ENCODE assay signal across 23 cellular contexts in genomic region chr17:75061618-75062017, GRCh38.
"Had no signal": no experiment of that assay in that cellular context is flagged by ENCODE, and none has a peak within 500 bp of the region (broad histone marks: within the 10 kb centered on the region; RNA-seq: fewer than 3 reads in every experiment).

No MANE protein-coding gene starts in this region.

- H3K4me1 ChIP-seq: SJSA1 had no signal

- H3K27ac ChIP-seq: KMS-11, SJSA1 had no signal

- H3K27me3 ChIP-seq: SJSA1 had no signal

- DNase-seq: activated B cell treated with CpG ODN at 0.5 μM for 24 hours; activated CD4-positive, alpha-beta T cell treated with anti-CD3 and anti-CD28 coated beads for 1 hour; activated CD4-positive, alpha-beta T cell treated with anti-CD3 and anti-CD28 coated beads, Interleukin-2, amount 10 ng/mL, durations not matched to agents 24 days and 14 days; activated CD4-positive, alpha-beta T cell treated with anti-CD3 and anti-CD28 coated beads, Interleukin-2, amount 50 U/mL, for 48 hours; activated CD8-positive, alpha-beta memory T cell treated with anti-CD3 and anti-CD28 coated beads, Interleukin-2, amount 10 ng/mL, durations not matched to agents 7 days and 5 days; activated gamma-delta T cell; activated naive CD4-positive, alpha-beta T cell treated with anti-CD3 and anti-CD28 coated beads for 36 hours; activated T-cell treated with anti-CD3 and anti-CD28 coated beads, Interleukin-2, amount 50 U/mL, for 4 hours; amygdala; NCI-H1092; NCI-H1417; NCI-H1694; NCI-H2029 treated with DMSO at 0.1 percent for 48 hours; NCI-H446; NCI-H526; NCI-H774; NK-92 treated with Interleukin-12 subunit alpha and Interleukin-12 subunit beta, amount 100 ng/mL, for 24 hours; OCI-M1; Right ventricle myocardium superior; RPMI8226; T-helper 9 cell had no signal

- H3K9ac ChIP-seq: KMS-11 had no signal

- H3K9me3 ChIP-seq: SJSA1 had no signal

- H3K4me3 ChIP-seq: SJSA1 had no signal

- H3K4me2 ChIP-seq: KMS-11 had no signal
